Comparison of ENCODE assay signal across 31 cellular contexts in genomic region chr1:18353992-18354391, GRCh38.
"Had no signal": no experiment of that assay in that cellular context is flagged by ENCODE, and none has a peak within 500 bp of the region (broad histone marks: within the 10 kb centered on the region; RNA-seq: fewer than 3 reads in every experiment).

No MANE protein-coding gene starts in this region.

- H3K4me3 ChIP-seq: ascending aorta, breast epithelium, cardiac muscle cell, colonic mucosa, esophagus squamous epithelium, gastroesophageal sphincter had no signal

- ATAC-seq: activated naive CD4-positive, alpha-beta T cell treated with anti-CD3 and anti-CD28 coated beads, Interleukin-2, amount 50 U/mL, for 72 hours; activated T-cell treated with anti-CD3 and anti-CD28 coated beads, Interleukin-2, amount 50 U/mL, for 72 hours; gastroesophageal sphincter; WTC11 had no signal

- H3K27me3 ChIP-seq: ascending aorta, colonic mucosa had no signal

- H3K4me1 ChIP-seq: ascending aorta, breast epithelium, colonic mucosa, esophagus squamous epithelium, gastroesophageal sphincter had no signal

- H3K36me3 ChIP-seq: ascending aorta, breast epithelium, cardiac muscle cell, colonic mucosa, esophagus squamous epithelium, gastroesophageal sphincter had no signal

- H3K27ac ChIP-seq: ascending aorta, breast epithelium, cardiac muscle cell, colonic mucosa, epithelial cell of prostate, esophagus squamous epithelium, gastroesophageal sphincter, VCaP had no signal

- H3K9me3 ChIP-seq: ascending aorta, breast epithelium, colonic mucosa, esophagus squamous epithelium, gastroesophageal sphincter had no signal

- FAIRE-seq: endometrium, endothelial cell of umbilical vein, TTC549 had no signal

- DNase-seq: activated CD4-positive, alpha-beta memory T cell treated with anti-CD3 and anti-CD28 coated beads, Interleukin-2, amount 10 ng/mL, durations not matched to agents 7 days and 5 days; activated CD4-positive, alpha-beta T cell treated with anti-CD3 and anti-CD28 coated beads for 1 hour; activated CD4-positive, alpha-beta T cell treated with anti-CD3 and anti-CD28 coated beads for 4 hours; activated CD4-positive, alpha-beta T cell treated with anti-CD3 and anti-CD28 coated beads, Interleukin-2, amount 10 ng/mL, durations not matched to agents 7 days and 5 days; activated CD4-positive, alpha-beta T cell treated with anti-CD3 and anti-CD28 coated beads, Interleukin-2, amount 50 U/mL, for 4 hours; activated CD8-positive, alpha-beta memory T cell treated with anti-CD3 and anti-CD28 coated beads, Interleukin-2, amount 50 U/mL, for 48 hours; activated gamma-delta T cell; activated naive CD4-positive, alpha-beta T cell; activated naive CD4-positive, alpha-beta T cell treated with anti-CD3 and anti-CD28 coated beads, Interleukin-2, amount 10 ng/mL, durations not matched to agents 7 days and 5 days; activated naive CD8-positive, alpha-beta T cell treated with anti-CD3 and anti-CD28 coated beads, Interleukin-2, amount 10 ng/mL, durations not matched to agents 7 days and 5 days; activated T-cell treated with anti-CD3 and anti-CD28 coated beads for 4 hours; activated T-cell treated with anti-CD3 and anti-CD28 coated beads, Interleukin-2, amount 50 U/mL, for 24 hours; activated T-cell treated with anti-CD3 and anti-CD28 coated beads, Interleukin-2, amount 50 U/mL, for 72 hours; central memory CD4-positive, alpha-beta T cell; cerebellar nuclear complex; colonic mucosa; effector CD8-positive, alpha-beta T cell; esophagus squamous epithelium; foreskin melanocyte; T-helper 2 cell had no signal
